10 cellular contexts compared by ENCODE assay signal in genomic region chr2:149039213-149039724, GRCh38. TPM values are rescaled to one million over a fixed set of nuclear protein-coding genes. Genes with fewer than 3 reads are reported as not detected.
DNase-seq lines count a peak whose midpoint lies in the region; ATAC-seq, FAIRE-seq and TF ChIP-seq lines count a peak whose summit lies in the region.
"Had no signal": no experiment of that assay in that cellular context is flagged by ENCODE, and none has a peak within 500 bp of the region (broad histone marks: within the 10 kb centered on the region; RNA-seq: fewer than 3 reads in every experiment).

No MANE protein-coding gene starts in this region.

- no peak overlapping the region for H3K27ac Mint-ChIP-seq in T-cell
- H3K27ac Mint-ChIP-seq: activated naive CD4-positive, alpha-beta T cell treated with anti-CD3 and anti-CD28 coated beads, Interleukin-2, amount 50 U/mL, for 24 hours had no signal

- no peak for TF ChIP-seq EP300 in SK-N-SH (IDR thresholded peaks at IDR 0.05; ENCODE audit: borderline replicate concordance in 1 of 2, low read depth in 1 of 2, low read length in 1 of 2)
- no peak for TF ChIP-seq EP300 in stomach (IDR thresholded peaks at IDR 0.05)

- DNase-seq in SK-N-SH (no peak), T-cell (no peak), keratinocyte (ENCODE audit: low read depth, low spot score) (no peak), stomach (no peak), HTR-8/SVneo (ENCODE audit: insufficient read length, low spot score) (no peak), DMS79 (lab: John Stamatoyannopoulos, UW) (no peak)

- CTCF ChIA-PET in SK-N-SH (lab: Yijun Ruan, JAX): interaction anchor here (0.7 to 3.9 kb wide), 16 partner anchors 8 to 547 kb away, joined by 3 to 29 read pairs (median 4); partner anchors contain the start of gene LYPD6
- CTCF ChIA-PET in T-cell (lab: Charles Lee): no interaction called here

- no peaks in the 10 kb centered on the region for H3K9me3 ChIP-seq in SK-N-SH
- H3K9me3 ChIP-seq in keratinocyte (ENCODE audit: control insufficient read depth, low read depth, low read length): no peaks in the 10 kb centered on the region
- H3K9me3 ChIP-seq in stomach: no peaks in the 10 kb centered on the region

- H3K4me2 ChIP-seq in SK-N-SH (peak overlapping the region; percentile 80), keratinocyte (ENCODE audit: control insufficient read depth, extremely low read depth, insufficient read depth, low read depth, low read length) (peak overlapping the region; percentile 89)

- H3K27me3 Mint-ChIP-seq in T-cell: peaks cover 34 to 47% of the 10 kb centered on the region in 2 donors

- no peaks in the 10 kb centered on the region for H3K9me1 ChIP-seq in keratinocyte (ENCODE audit: control insufficient read depth, extremely low read depth, insufficient read depth, low read length)

- no peaks in the 10 kb centered on the region for H3F3A ChIP-seq in SK-N-SH (replicated peaks; ENCODE audit: insufficient read depth)

- no peak overlapping the region for H3K27ac ChIP-seq in SK-N-SH (ENCODE audit: low read depth in 2 of 2, low read length in 1 of 2)
- H3K27ac ChIP-seq in keratinocyte (ENCODE audit: control insufficient read depth, insufficient read depth, low read length): no peak overlapping the region
- H3K27ac ChIP-seq in stomach: peak overlapping the region; percentile 0 to 84 (median 78)

- no peaks in the 10 kb centered on the region; the same call in 1 of the 2 replicates for H3K79me2 ChIP-seq in SK-N-SH (ENCODE audit: insufficient read depth)
- no peaks in the 10 kb centered on the region for H3K79me2 ChIP-seq in keratinocyte (ENCODE audit: control insufficient read depth, insufficient read depth, low read length)

- H4K20me1 ChIP-seq in SK-N-SH (ENCODE audit: insufficient read depth): no peaks in the 10 kb centered on the region
- no peaks in the 10 kb centered on the region for H4K20me1 ChIP-seq in keratinocyte (ENCODE audit: control insufficient read depth, extremely low read depth, insufficient read depth, low read length)

- peaks cover 0 to 7% of the 10 kb centered on the region in 2 experiments; a peak in 1 of 4 replicates for H3K4me1 ChIP-seq in SK-N-SH (ENCODE audit: control insufficient read depth in 1 of 2, insufficient read depth in 2 of 2, low read depth in 1 of 2, low read length in 1 of 2)
- peaks cover 3% of the 10 kb centered on the region for H3K4me1 ChIP-seq in keratinocyte (ENCODE audit: control insufficient read depth, extremely low read depth, insufficient read depth, low read length)
- peaks cover 4 to 19% (median 12%) of the 10 kb centered on the region in 4 donors for H3K4me1 ChIP-seq in stomach

- H3K4me1 Mint-ChIP-seq in T-cell: peaks cover 5 to 6% (median 6%) of the 10 kb centered on the region in 3 donors

- no peaks in the 10 kb centered on the region for H3K9me2 ChIP-seq in SK-N-SH

- no peak for TF ChIP-seq RAD21 in SK-N-SH (IDR thresholded peaks at IDR 0.05; ENCODE audit: low read length)

- dilution Hi-C loops in keratinocyte (cut with MboI; ENCODE audit: extremely low pct_ligation_motif_present, low sequenced_read_pairs): no loop called here

- no peak for ATAC-seq in SK-N-SH treated with all-trans-retinoic acid at 6 μM for 48 hours
- no peak for ATAC-seq in T-cell (replicated peaks in 1 of 4)
- ATAC-seq in HG03280 (IDR thresholded peaks at IDR 0.05; ENCODE audit: unreplicated experiment): no peak

- H3K9me3 Mint-ChIP-seq in T-cell: no peaks in the 10 kb centered on the region
- H3K9me3 Mint-ChIP-seq: activated naive CD4-positive, alpha-beta T cell treated with anti-CD3 and anti-CD28 coated beads, Interleukin-2, amount 50 U/mL, for 24 hours had no signal

- POLR2A ChIA-PET in SK-N-SH (lab: Yijun Ruan, JAX): no interaction called here
- POLR2A ChIA-PET in T-cell (lab: Charles Lee): no interaction called here

- H3K9ac ChIP-seq in SK-N-SH (no peak overlapping the region; the same call in 1 of the 2 replicates), keratinocyte (ENCODE audit: control insufficient read depth, extremely low read depth, insufficient read depth, low read length) (peak overlapping the region; percentile 81)

- H3K36me3 Mint-ChIP-seq in T-cell: no peaks in the 10 kb centered on the region
- H3K36me3 Mint-ChIP-seq: activated naive CD4-positive, alpha-beta T cell treated with anti-CD3 and anti-CD28 coated beads, Interleukin-2, amount 50 U/mL, for 24 hours had no signal

- 62% methylated on average over 11 of the region's 11 CpGs for WGBS in SK-N-SH (ENCODE audit: low lambda C conversion rate)
- 11 to 41% (median 27%) methylated on average over 8 to 11 of the region's 11 CpGs for WGBS in stomach, 5 donors

- no peak for TF ChIP-seq POLR2A in stomach (IDR thresholded peaks at IDR 0.05)

- H3K4me3 Mint-ChIP-seq in T-cell: peak overlapping the region in 2 of 3 donors; percentile 13 to 43
- H3K4me3 Mint-ChIP-seq: activated naive CD4-positive, alpha-beta T cell treated with anti-CD3 and anti-CD28 coated beads, Interleukin-2, amount 50 U/mL, for 24 hours had no signal

- intact Hi-C loops in stomach (cut with DNase I; ENCODE audit: low total_unique reads): loop anchor here (10.0 kb wide), 1 partner anchor 276 kb away; no protein-coding TSS in a partner anchor

- FAIRE-seq in keratinocyte (lab: Jason Lieb, UNC) (no peak), HTR-8/SVneo (lab: Jason Lieb, UNC) (no peak)
- FAIRE-seq: GM18507 had no signal

- no peaks in the 10 kb centered on the region for H3K27me3 ChIP-seq in SK-N-SH (ENCODE audit: insufficient read depth)
- H3K27me3 ChIP-seq in keratinocyte (ENCODE audit: control insufficient read depth, extremely low read depth, insufficient read depth, low read length): no peaks in the 10 kb centered on the region
- peaks cover 0 to 39% (median 13%) of the 10 kb centered on the region in 3 donors for H3K27me3 ChIP-seq in stomach

- no peaks in the 10 kb centered on the region for H3K36me3 ChIP-seq in SK-N-SH (replicated peaks in 1 of 2; ENCODE audit: control insufficient read depth in 1 of 2, insufficient read depth in 2 of 2, low read length in 1 of 2)
- no peaks in the 10 kb centered on the region for H3K36me3 ChIP-seq in keratinocyte (ENCODE audit: control insufficient read depth in 2 of 2, extremely low read depth in 1 of 2, insufficient read depth in 2 of 2, low read length in 2 of 2)
- no peaks in the 10 kb centered on the region for H3K36me3 ChIP-seq in stomach

- no peak for TF ChIP-seq CTCF in SK-N-SH (IDR thresholded peaks at IDR 0.05)
- TF ChIP-seq CTCF in keratinocyte (optimal IDR thresholded peaks at IDR 0.05 in 1 of 3, IDR thresholded peaks at IDR 0.05 in 1 of 3, conservative IDR thresholded peaks at IDR 0.05 in 1 of 3; ENCODE audit: extremely low read depth in 1 of 3, insufficient read depth in 2 of 3, low read length in 3 of 3): no peak
- TF ChIP-seq CTCF in stomach (IDR thresholded peaks at IDR 0.05): no peak

- peak overlapping the region; percentile 79; the same call in 1 of the 2 replicates for H2AFZ ChIP-seq in SK-N-SH (ENCODE audit: low read depth)
- peak overlapping the region; percentile 89 for H2AFZ ChIP-seq in keratinocyte (ENCODE audit: control insufficient read depth, low read length)

- peak overlapping the region; percentile 58 to 63 for H3K4me3 ChIP-seq in SK-N-SH (ENCODE audit: low read depth in 2 of 2, low read length in 1 of 2)
- H3K4me3 ChIP-seq in keratinocyte (ENCODE audit: control insufficient read depth in 2 of 3, extremely low read depth in 1 of 3, insufficient read depth in 2 of 3, low read depth in 1 of 3, low read length in 3 of 3): peak overlapping the region; percentile 54 to 76 (median 68)
- peak overlapping the region; percentile 50 to 54 (median 51) for H3K4me3 ChIP-seq in stomach

TF ChIP-seq in SK-N-SH, 30 proteins besides CTCF, POLR2A, EP300 and RAD21 (continues in another document):
- TF ChIP-seq TAF1 (IDR thresholded peaks at IDR 0.05; ENCODE audit: borderline replicate concordance, low read depth, low read length): no peak
- TF ChIP-seq PBX3 (IDR thresholded peaks at IDR 0.05): no peak
- TF ChIP-seq MEF2A (IDR thresholded peaks at IDR 0.05; ENCODE audit: borderline replicate concordance, low read depth): no peak

TF ChIP-seq in SK-N-SH treated with all-trans-retinoic acid at 6 μM for 48 hours, 23 proteins besides CTCF, POLR2A, EP300 and RAD21 (continues in another document):
- TF ChIP-seq ESRRG (CRISPR knock-in tag; IDR thresholded peaks at IDR 0.05): no peak
- TF ChIP-seq ZNF70 (CRISPR knock-in tag; IDR thresholded peaks at IDR 0.05): no peak
- TF ChIP-seq ZNF565 (CRISPR knock-in tag; conservative IDR thresholded peaks at IDR 0.05; ENCODE audit: low read depth): no peak

RNA-seq across cellular contexts. Expression of gene LYPD6B, which starts 0.8 kb away (rescaled TPM):
- polyA plus RNA-seq in SK-N-SH (2012; rRNA removed) (17.0 and 18.2 TPM in 2 replicates), keratinocyte (17.0 to 30.8 TPM (median 24.7 TPM) in 3 replicates), stomach (10 to 100 TPM; 10.9 to 74.1 (median 20.5) TPM)
- 19.1 and 19.6 TPM in 2 replicates for polyA plus RNA-seq in SK-N-SH (2012; cell fraction: cytosol; rRNA removed)
- polyA plus RNA-seq in SK-N-SH (2012; cell fraction: nucleus; rRNA removed): 27.3 and 29.3 TPM in 2 replicates
- total RNA-seq in T-cell (not detected), stomach (10 to 100 TPM in 4 of 5 donors, not detected in 1; 14.7 to 88.7 (median 36.4) TPM)
- 21.7 TPM for polyA plus RNA-seq in keratinocyte (2011; ENCODE audit: low read depth)
- polyA plus RNA-seq in keratinocyte (2011; cell fraction: cytosol; rRNA removed): 26.8 and 35.7 TPM in 2 replicates
- 32.3 and 38.3 TPM in 2 replicates for polyA plus RNA-seq in keratinocyte (2011; cell fraction: nucleus; rRNA removed)
- 9.8 and 38.5 TPM in 2 replicates for polyA plus RNA-seq in keratinocyte (2012; ENCODE audit: low replicate concordance)
- 2.8 to 14.0 TPM (median 9.2 TPM) in 3 replicates for polyA minus RNA-seq in keratinocyte
- polyA minus RNA-seq in keratinocyte (2011; cell fraction: cytosol; rRNA and poly(A)+ RNA removed): 3.3 TPM
- polyA minus RNA-seq in keratinocyte (2011; cell fraction: nucleus; rRNA and poly(A)+ RNA removed): 4.5 and 13.0 TPM in 2 replicates

Comparison
In these comparisons a context has a peak if more than half of its experiments do, and no peak if none do; other contexts are left out.
1. H3K27ac ChIP-seq: peak in stomach (5 of 5); none in SK-N-SH (0 of 2) and keratinocyte (single experiment).
2. Peak in every context shown above with its lines, with median percentiles within 50 percentile points of each other: H3K4me3 ChIP-seq.